ENCODE assay signal across 8 cellular contexts in the genomic region with DNA sequence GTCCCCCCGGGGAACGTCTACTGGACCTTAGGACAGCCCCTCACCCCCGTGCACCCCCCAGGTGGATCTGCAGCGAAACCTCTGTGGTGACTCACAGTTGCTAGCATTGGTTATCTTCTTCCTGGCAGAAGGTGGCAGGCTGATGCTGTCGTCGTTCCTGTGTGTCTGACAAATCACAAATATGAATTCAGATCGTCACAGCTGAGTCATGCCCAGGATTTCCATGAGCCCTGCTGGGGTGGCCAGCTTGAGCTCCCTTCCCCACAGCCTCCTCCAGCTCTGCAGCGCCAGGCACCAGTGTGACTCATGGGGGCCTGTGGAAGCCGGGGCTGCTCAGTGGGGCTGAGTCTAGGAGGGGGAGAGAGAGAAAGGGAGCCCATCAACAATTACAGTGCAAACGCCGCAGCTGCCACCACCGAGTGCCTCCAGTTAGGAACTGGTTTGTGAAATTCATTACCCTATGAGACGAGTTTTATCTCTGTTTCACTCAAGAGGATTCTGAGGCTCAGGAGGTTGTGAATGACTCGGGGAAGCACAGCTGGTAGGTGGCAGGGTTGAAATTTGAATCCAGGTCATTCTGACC.
DNase-seq lines count a peak whose midpoint lies in the region; ATAC-seq lines count a peak whose summit lies in the region.

No MANE protein-coding gene starts in this region.

- ATAC-seq in HG03066 (IDR thresholded peaks at IDR 0.05; ENCODE audit: low read depth, unreplicated experiment): peak; percentile 49

- peak; percentile 60 for DNase-seq in NCI-H82 (lab: John Stamatoyannopoulos, UW)
- DNase-seq in NCI-H82 treated with DMSO at 0.1 percent for 48 hours (lab: John Stamatoyannopoulos, UW; ENCODE audit: unreplicated experiment): no peak
- DNase-seq in NCI-H2171 treated with DMSO at 0.1 percent for 48 hours (lab: John Stamatoyannopoulos, UW): peak; percentile 84
- peak; percentile 76 to 79 for DNase-seq in activated CD4-positive, alpha-beta T cell treated with anti-CD3 and anti-CD28 coated beads for 24 hours (ENCODE audit: low read depth in 2 of 2)
- peak; percentile 70 for DNase-seq in cerebellum (ENCODE audit: low spot score)
- peak; percentile 86 to 88 for DNase-seq in stimulated activated CD4-positive, alpha-beta T cell treated with anti-CD3 and anti-CD28 coated beads, Interleukin-2, amount 100 ng/mL, for 24 hours

- peak overlapping the region; percentile 92 for H3K27ac ChIP-seq in layer of hippocampus (ENCODE audit: low read depth, low read length)

- H3K27me3 ChIP-seq in layer of hippocampus (ENCODE audit: control insufficient read depth, insufficient read depth, low read length): no peaks in the 10 kb centered on the region
